1 cellular context compared by ENCODE assay signal in the genomic region with DNA sequence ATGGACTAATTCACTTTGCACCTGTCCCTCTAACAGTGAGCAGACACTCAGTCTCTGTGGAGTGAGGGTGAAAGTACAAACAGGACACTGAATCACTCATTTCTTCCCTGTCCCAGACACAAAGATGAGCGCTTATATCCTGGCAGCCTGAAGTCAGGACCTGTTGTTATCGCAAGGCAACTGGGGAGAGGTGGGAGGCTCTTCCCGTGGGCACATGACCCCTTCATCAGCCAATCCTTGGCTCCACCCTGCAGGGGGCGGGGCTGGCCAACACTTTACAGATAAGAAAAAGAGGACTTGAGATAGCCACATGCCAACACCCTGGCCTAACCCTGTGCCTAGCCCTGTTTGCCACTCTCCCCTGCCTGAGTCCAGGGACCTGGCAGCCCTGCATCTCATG.
TF ChIP-seq lines count a peak whose summit lies in the region.

No MANE protein-coding gene starts in this region.

TF ChIP-seq in WTC11, 78 proteins besides CTCF, POLR2A, EP300 and RAD21 (continued from another document):
- TF ChIP-seq, protein P1, sequence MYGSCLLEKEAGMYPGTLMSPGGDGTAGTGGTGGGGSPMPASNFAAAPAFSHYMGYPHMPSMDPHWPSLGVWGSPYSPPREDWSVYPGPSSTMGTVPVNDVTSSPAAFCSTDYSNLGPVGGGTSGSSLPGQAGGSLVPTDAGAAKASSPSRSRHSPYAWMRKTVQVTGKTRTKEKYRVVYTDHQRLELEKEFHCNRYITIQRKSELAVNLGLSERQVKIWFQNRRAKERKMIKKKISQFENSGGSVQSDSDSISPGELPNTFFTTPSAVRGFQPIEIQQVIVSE (CRISPR knock-in tag; IDR thresholded peaks at IDR 0.05; ENCODE audit: borderline replicate concordance) = no peak
- TF ChIP-seq, protein P2, sequence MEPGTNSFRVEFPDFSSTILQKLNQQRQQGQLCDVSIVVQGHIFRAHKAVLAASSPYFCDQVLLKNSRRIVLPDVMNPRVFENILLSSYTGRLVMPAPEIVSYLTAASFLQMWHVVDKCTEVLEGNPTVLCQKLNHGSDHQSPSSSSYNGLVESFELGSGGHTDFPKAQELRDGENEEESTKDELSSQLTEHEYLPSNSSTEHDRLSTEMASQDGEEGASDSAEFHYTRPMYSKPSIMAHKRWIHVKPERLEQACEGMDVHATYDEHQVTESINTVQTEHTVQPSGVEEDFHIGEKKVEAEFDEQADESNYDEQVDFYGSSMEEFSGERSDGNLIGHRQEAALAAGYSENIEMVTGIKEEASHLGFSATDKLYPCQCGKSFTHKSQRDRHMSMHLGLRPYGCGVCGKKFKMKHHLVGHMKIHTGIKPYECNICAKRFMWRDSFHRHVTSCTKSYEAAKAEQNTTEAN (CRISPR knock-in tag; IDR thresholded peaks at IDR 0.05) = no peak
